Comparison of ENCODE assay signal across 8 cellular contexts in genomic region chr11:35035894-35036408, GRCh38.
DNase-seq lines count a peak whose midpoint lies in the region; ATAC-seq and TF ChIP-seq lines count a peak whose summit lies in the region.

No MANE protein-coding gene starts in this region.

- peak overlapping the region; percentile 51 to 88 (median 76) for H3K4me2 ChIP-seq in BLaER1 treated with 17β-estradiol and CSF1 and Interleukin-3, amounts not matched to agents 10 nM and 100 nM

- WGBS in heart right ventricle, 2 donors: 70 to 83% methylated on average over 3 of the region's 3 CpGs
- WGBS in esophagus muscularis mucosa: 71% methylated on average over 3 of the region's 3 CpGs

- peak overlapping the region; percentile 69 to 82 (median 76) for H3K9ac ChIP-seq in BLaER1 treated with 17β-estradiol and CSF1 and Interleukin-3, amounts not matched to agents 10 nM and 100 nM

- intact Hi-C loops in heart right ventricle (cut with DNase I): no loop called here
- intact Hi-C loops in esophagus muscularis mucosa (cut with DNase I): no loop called here

- ATAC-seq in GM21737 (IDR thresholded peaks at IDR 0.05; ENCODE audit: unreplicated experiment) (peak; percentile 29), heart right ventricle (peak in 7 of 8 donors; percentile 27 to 77 (median 47))

- TF ChIP-seq POLR2A in esophagus muscularis mucosa (IDR thresholded peaks at IDR 0.05; ENCODE audit: low read depth): no peak

- peak overlapping the region; percentile 84 to 98 (median 95) for H3K27ac ChIP-seq in BLaER1 treated with 17β-estradiol and CSF1 and Interleukin-3, amounts not matched to agents 10 nM and 100 nM
- peak overlapping the region in 1 of 10 donors; percentile 75 for H3K27ac ChIP-seq in heart right ventricle
- no peak overlapping the region for H3K27ac ChIP-seq in esophagus muscularis mucosa (replicated peaks in 1 of 4)

- TF ChIP-seq CTCF in heart right ventricle (IDR thresholded peaks at IDR 0.05): no peak
- no peak for TF ChIP-seq CTCF in esophagus muscularis mucosa (IDR thresholded peaks at IDR 0.05)

- H3K4me1 ChIP-seq in BLaER1 treated with 17β-estradiol and CSF1 and Interleukin-3, amounts not matched to agents 10 nM and 100 nM: peaks cover 49 to 97% (median 74%) of the 10 kb centered on the region in 10 experiments
- H3K4me1 ChIP-seq in heart right ventricle: peaks cover 0 to 34% (median 9%) of the 10 kb centered on the region in 9 donors
- H3K4me1 ChIP-seq in esophagus muscularis mucosa: peaks cover 3 to 6% (median 4%) of the 10 kb centered on the region in 4 donors

- H4K20me1 ChIP-seq in BLaER1 treated with 17β-estradiol and CSF1 and Interleukin-3, amounts not matched to agents 10 nM and 100 nM: no peaks in the 10 kb centered on the region

- H3K9me3 ChIP-seq in BLaER1 treated with 17β-estradiol and CSF1 and Interleukin-3, amounts not matched to agents 10 nM and 100 nM (replicated peaks in 1 of 11): peaks cover 16 to 93% (median 86%) of the 10 kb centered on the region in 11 experiments; a peak in 20 of 22 replicates
- H3K9me3 ChIP-seq in heart right ventricle (no peaks in the 10 kb centered on the region), esophagus muscularis mucosa (no peaks in the 10 kb centered on the region)

- H3K36me3 ChIP-seq in BLaER1 treated with 17β-estradiol and CSF1 and Interleukin-3, amounts not matched to agents 10 nM and 100 nM: peaks cover 0 to 8% (median 0%) of the 10 kb centered on the region in 11 experiments; a peak in 6 of 22 replicates
- H3K36me3 ChIP-seq in heart right ventricle: no peaks in the 10 kb centered on the region
- H3K36me3 ChIP-seq in esophagus muscularis mucosa: no peaks in the 10 kb centered on the region

- DNase-seq in RPMI7951 (ENCODE audit: low read depth): peak; percentile 99
- peak in 1 of 2 donors; percentile 17 for DNase-seq in heart right ventricle
- DNase-seq in RKO (ENCODE audit: low spot score): no peak
- DNase-seq in SHP77 (lab: John Stamatoyannopoulos, UW): no peak
- DNase-seq in NCI-H2107 treated with DMSO at 0.1 percent for 48 hours (lab: John Stamatoyannopoulos, UW; ENCODE audit: unreplicated experiment): no peak
- no peak for DNase-seq in esophagus muscularis mucosa (ENCODE audit: extremely low spot score)

- peak overlapping the region in 3 of 10 experiments; percentile 7 to 25 (median 15); a peak in 6 of 20 replicates for H3K4me3 ChIP-seq in BLaER1 treated with 17β-estradiol and CSF1 and Interleukin-3, amounts not matched to agents 10 nM and 100 nM
- H3K4me3 ChIP-seq in heart right ventricle: no peak overlapping the region
- H3K4me3 ChIP-seq in esophagus muscularis mucosa: no peak overlapping the region

- TF ChIP-seq EP300 in esophagus muscularis mucosa (IDR thresholded peaks at IDR 0.05): no peak

- no peaks in the 10 kb centered on the region for H3K27me3 ChIP-seq in BLaER1 treated with 17β-estradiol and CSF1 and Interleukin-3, amounts not matched to agents 10 nM and 100 nM
- no peaks in the 10 kb centered on the region for H3K27me3 ChIP-seq in heart right ventricle
- H3K27me3 ChIP-seq in esophagus muscularis mucosa: no peaks in the 10 kb centered on the region

Comparison
In these comparisons a context has a peak if more than half of its experiments do, and no peak if none do; other contexts are left out.
1. H3K27ac ChIP-seq: peak in BLaER1 treated with 17β-estradiol and CSF1 and Interleukin-3, amounts not matched to agents 10 nM and 100 nM (11 of 11); none in esophagus muscularis mucosa (0 of 4).